In the genomic region with DNA sequence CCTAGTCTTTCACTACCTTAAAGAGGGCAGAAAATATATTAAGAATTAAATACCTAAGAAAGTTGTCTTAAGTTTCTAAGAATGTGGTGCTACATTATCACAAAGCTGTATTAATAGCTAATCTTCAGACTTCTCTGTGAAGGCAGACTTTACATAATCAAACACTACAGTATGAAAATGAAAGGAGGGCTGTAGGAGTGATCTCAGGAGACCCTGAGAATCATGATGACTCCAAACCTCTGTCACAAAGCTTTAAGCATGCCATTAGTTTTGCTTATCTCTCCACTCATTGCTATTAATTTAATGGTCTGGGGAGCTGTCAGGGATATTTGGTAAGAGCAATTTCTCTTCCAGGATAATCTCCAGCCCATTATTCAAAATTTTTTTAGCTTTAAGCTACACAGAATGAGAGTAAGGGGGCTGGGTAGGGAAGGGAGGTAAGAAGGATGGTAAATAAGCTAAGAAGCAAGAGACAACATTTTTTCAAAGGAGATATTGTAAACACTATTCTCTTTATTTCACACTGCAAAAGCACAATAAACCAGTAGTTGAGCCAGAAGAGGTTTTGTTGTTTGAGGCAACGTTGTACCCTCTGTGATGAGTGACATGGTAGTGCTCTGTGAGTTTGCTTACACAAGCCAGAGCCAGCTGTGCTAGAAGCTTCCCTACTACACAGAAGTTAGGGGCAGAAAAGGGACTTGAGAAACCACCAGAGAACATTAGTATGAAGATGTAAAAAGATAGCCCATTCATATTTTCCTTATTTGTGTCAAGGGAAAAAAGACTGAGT, we compare ENCODE assay signal across 25 cellular contexts.
DNase-seq lines count a peak whose midpoint lies in the region; ATAC-seq and TF ChIP-seq lines count a peak whose summit lies in the region.
"Had no signal": no experiment of that assay in that cellular context is flagged by ENCODE, and none has a peak within 500 bp of the region (broad histone marks: within the 10 kb centered on the region; RNA-seq: fewer than 3 reads in every experiment).

No MANE protein-coding gene starts in this region.

- H2BK5ac ChIP-seq in mesenchymal stem cell (ENCODE audit: low read depth, low read length, poor library complexity, severe bottlenecking) = no peak overlapping the region

- no peak overlapping the region for H4K91ac ChIP-seq in mesenchymal stem cell (ENCODE audit: low read length)

- in situ Hi-C loops in astrocyte of the spinal cord (cut with HindIII; ENCODE audit: low sequenced_read_pairs) = no loop called here

- H3K79me1 ChIP-seq in mesenchymal stem cell (replicated peaks; ENCODE audit: low read length, poor library complexity, severe bottlenecking) = peaks cover 3% of the 10 kb centered on the region

- H2BK15ac ChIP-seq in mesenchymal stem cell (ENCODE audit: low read depth, poor library complexity, severe bottlenecking) = no peak overlapping the region

- DNase-seq in NCI-H510A treated with DMSO at 0.1 percent for 48 hours (lab: John Stamatoyannopoulos, UW) (peak; percentile 2), NCI-H510A (lab: John Stamatoyannopoulos, UW) (no peak), astrocyte of the spinal cord (ENCODE audit: low read depth, low spot score) (peak; percentile 31), mesenchymal stem cell (peak; percentile 7), COLO829 (ENCODE audit: low spot score) (no peak)
- no peak for DNase-seq in activated CD4-positive, alpha-beta T cell treated with anti-CD3 and anti-CD28 coated beads for 48 hours
- DNase-seq: activated CD4-positive, alpha-beta T cell treated with anti-CD3 and anti-CD28 coated beads for 1 hour; activated CD8-positive, alpha-beta memory T cell treated with anti-CD3 and anti-CD28 coated beads for 24 hours; activated naive CD4-positive, alpha-beta T cell treated with anti-CD3 and anti-CD28 coated beads for 36 hours; activated T-cell treated with anti-CD3 and anti-CD28 coated beads, Interleukin-2, amount 50 U/mL, for 4 hours; anterior cingulate cortex; COR-L47; effector memory CD4-positive, alpha-beta T cell; EL; NCI-H146; occipital lobe; OCI-M1; spleen; stimulated activated CD4-positive, alpha-beta T cell treated with anti-CD3 and anti-CD28 coated beads, Interleukin-4, amount 100 ng/mL, for 4 hours; stimulated activated naive CD8-positive, alpha-beta T cell treated with anti-CD3 and anti-CD28 coated beads, Interleukin-15, amount 100 ng/mL, for 72 hours; SW 1271; transverse colon had no signal

- H3K23ac ChIP-seq in mesenchymal stem cell (ENCODE audit: low read length in 2 of 2) = no peak overlapping the region

- H3K4ac ChIP-seq in mesenchymal stem cell (ENCODE audit: low read depth in 1 of 2, low read length in 2 of 2) = no peak overlapping the region

- no peak overlapping the region for H4K8ac ChIP-seq in mesenchymal stem cell (ENCODE audit: low read length)

- no peak for ATAC-seq in GM19463 (IDR thresholded peaks at IDR 0.05; ENCODE audit: unreplicated experiment)
- ATAC-seq in HG02973 (IDR thresholded peaks at IDR 0.05; ENCODE audit: unreplicated experiment) = no peak
- ATAC-seq: activated T-cell treated with anti-CD3 and anti-CD28 coated beads, Interleukin-2, amount 50 U/mL, for 4 hours; stimulated activated naive CD8-positive, alpha-beta T cell treated with anti-CD3 and anti-CD28 coated beads, Interleukin-15, amount 100 ng/mL, for 72 hours had no signal

- H3K4me3 ChIP-seq in astrocyte of the spinal cord (ENCODE audit: low read depth, low read length) (no peak overlapping the region), mesenchymal stem cell (ENCODE audit: insufficient read depth in 1 of 2, low read depth in 1 of 2, low read length in 2 of 2) (no peak overlapping the region)
- H3K4me3 ChIP-seq: MG63, spleen, transverse colon had no signal

- H2AFZ ChIP-seq in mesenchymal stem cell (ENCODE audit: low read depth, low read length) = no peak overlapping the region

- no peak overlapping the region for H3K4me2 ChIP-seq in mesenchymal stem cell (ENCODE audit: low read length, poor library complexity, severe bottlenecking)

- H3K27ac ChIP-seq in mesenchymal stem cell (ENCODE audit: low read length, poor library complexity, severe bottlenecking) = no peak overlapping the region
- H3K27ac ChIP-seq: spleen, transverse colon had no signal

- no peaks in the 10 kb centered on the region for H3K36me3 ChIP-seq in mesenchymal stem cell (ENCODE audit: control insufficient read depth in 1 of 2, insufficient read depth in 2 of 2, low read depth in 1 of 2, low read length in 2 of 2)
- H3K36me3 ChIP-seq: MG63, spleen, transverse colon had no signal

- no peak overlapping the region for H3K18ac ChIP-seq in mesenchymal stem cell (ENCODE audit: low read depth in 1 of 2, low read length in 2 of 2)

- no peak overlapping the region for H3K9ac ChIP-seq in mesenchymal stem cell (ENCODE audit: low read length)

- TF ChIP-seq CTCF in astrocyte of the spinal cord (IDR thresholded peaks at IDR 0.05; ENCODE audit: low read depth, low read length) = no peak

- H3K27me3 ChIP-seq in mesenchymal stem cell (ENCODE audit: control insufficient read depth in 1 of 2, insufficient read depth in 1 of 2, low read length in 2 of 2) = no peaks in the 10 kb centered on the region
- H3K27me3 ChIP-seq: MG63, spleen, transverse colon had no signal

- WGBS in mesenchymal stem cell = 0% methylated on average over 1 of the region's 1 CpG

- H2BK12ac ChIP-seq in mesenchymal stem cell (ENCODE audit: low read length in 2 of 2) = no peak overlapping the region

- H3K14ac ChIP-seq in mesenchymal stem cell (ENCODE audit: low read length in 2 of 2) = no peak overlapping the region

- no peak overlapping the region for H2BK120ac ChIP-seq in mesenchymal stem cell (ENCODE audit: low read depth, low read length)

- H3K9me3 ChIP-seq in mesenchymal stem cell (ENCODE audit: control insufficient read depth, low read length) = peaks cover 14% of the 10 kb centered on the region

- H3K4me1 ChIP-seq in mesenchymal stem cell (ENCODE audit: control insufficient read depth, insufficient read depth, low read depth, low read length) = no peaks in the 10 kb centered on the region
- H3K4me1 ChIP-seq: spleen, transverse colon had no signal

- no peak overlapping the region for H2AK5ac ChIP-seq in mesenchymal stem cell (ENCODE audit: low read length, severe bottlenecking)

Comparison
In these comparisons a context has a peak if more than half of its experiments do, and no peak if none do; other contexts are left out.
1. DNase-seq: peak in NCI-H510A treated with DMSO at 0.1 percent for 48 hours (single experiment), astrocyte of the spinal cord (single experiment) and mesenchymal stem cell (single experiment); none in NCI-H510A (single experiment), COLO829 (single experiment) and activated CD4-positive, alpha-beta T cell treated with anti-CD3 and anti-CD28 coated beads for 48 hours (single experiment).